Comparison of ENCODE assay signal across 1 cellular context in genomic region chr19:12035220-12036172, GRCh38.
A peak's percentile ranks its signal among the peaks of the same experiment; 100 is the strongest.
TF ChIP-seq lines count a peak whose summit lies in the region.

Gene ZNF433, minus strand, starts transcription at chr19:12035679. Its CDS starts 140 bp downstream, at chr19:12035539.

TF ChIP-seq in H1, 55 proteins besides CTCF, POLR2A, EP300 and RAD21 (continued from another document):
- 0 out of 2 replicates have a peak, but pooled peaks have one; percentile 16 for TF ChIP-seq MAX (IDR thresholded peaks at IDR 0.05)
- TF ChIP-seq SIN3A (conservative IDR thresholded peaks at IDR 0.05 in 1 of 2, IDR thresholded peaks at IDR 0.05 in 1 of 2; ENCODE audit: low read depth in 1 of 2, low read length in 2 of 2): peak; percentile 18 to 19; a peak in 2 of 4 replicates
- TF ChIP-seq ATF2 (IDR thresholded peaks at IDR 0.05; ENCODE audit: low read length): no peak
- peak; percentile 48 for TF ChIP-seq POLR2AphosphoS5 (IDR thresholded peaks at IDR 0.05; ENCODE audit: low read depth, low read length)
- no peak for TF ChIP-seq JUND (IDR thresholded peaks at IDR 0.05; ENCODE audit: low read length)
- peak; percentile 65; the same call in 1 of the 2 replicates for TF ChIP-seq SP4 (IDR thresholded peaks at IDR 0.05; ENCODE audit: low read length)
- peak; percentile 33 for TF ChIP-seq TAF7 (optimal IDR thresholded peaks at IDR 0.05; ENCODE audit: borderline replicate concordance, low read depth, low read length)
- no peak for TF ChIP-seq CHD7 (IDR thresholded peaks at IDR 0.05; ENCODE audit: insufficient replicate concordance, low read length)
- TF ChIP-seq KDM4A (IDR thresholded peaks at IDR 0.05; ENCODE audit: low read depth, low read length, severe bottlenecking): peak; percentile 71
- peak; percentile 90 for TF ChIP-seq SP1 (IDR thresholded peaks at IDR 0.05; ENCODE audit: low read depth, low read length)
- TF ChIP-seq RBBP5 (IDR thresholded peaks at IDR 0.05; ENCODE audit: borderline replicate concordance, low read depth, low read length): peak; percentile 93
- TF ChIP-seq SIX5 (IDR thresholded peaks at IDR 0.05; ENCODE audit: low read depth, low read length): no peak
- TF ChIP-seq FOSL1 (IDR thresholded peaks at IDR 0.05; ENCODE audit: insufficient read depth, low read depth, low read length): no peak
- TF ChIP-seq NANOG (IDR thresholded peaks at IDR 0.05; ENCODE audit: insufficient read depth, low read depth, low read length, poor library complexity, severe bottlenecking): peak; percentile 21
- no peak for TF ChIP-seq CHD2 (IDR thresholded peaks at IDR 0.05; ENCODE audit: low read length)
- no peak for TF ChIP-seq SUZ12 (IDR thresholded peaks at IDR 0.05; ENCODE audit: low read length)
- peak; percentile 50; the same call in 1 of the 2 replicates for TF ChIP-seq TCF12 (IDR thresholded peaks at IDR 0.05; ENCODE audit: low read depth, low read length)
- no peak for TF ChIP-seq YY1 (IDR thresholded peaks at IDR 0.05; ENCODE audit: low read depth, low read length)
- 0 out of 2 replicates have a peak, but pooled peaks have one; percentile 41 for TF ChIP-seq E2F6 (IDR thresholded peaks at IDR 0.05)
- no peak for TF ChIP-seq KDM5A (IDR thresholded peaks at IDR 0.05; ENCODE audit: low read length)
- TF ChIP-seq NRF1 (IDR thresholded peaks at IDR 0.05; ENCODE audit: low read depth, low read length): no peak
- TF ChIP-seq GTF2F1 (IDR thresholded peaks at IDR 0.05; ENCODE audit: borderline replicate concordance, low read depth, low read length): no peak
- TF ChIP-seq ZNF274 (IDR thresholded peaks at IDR 0.05; ENCODE audit: borderline replicate concordance, extremely low read depth, low read length): no peak
- TF ChIP-seq GABPA (IDR thresholded peaks at IDR 0.05; ENCODE audit: borderline replicate concordance, insufficient read depth, low read length): no peak
- no peak for TF ChIP-seq HDAC6 (IDR thresholded peaks at IDR 0.05; ENCODE audit: low read depth, low read length)
- TF ChIP-seq TBP (IDR thresholded peaks at IDR 0.05; ENCODE audit: low read depth, low read length): peak; percentile 55; the same call in 1 of the 2 replicates
- no peak for TF ChIP-seq SAP30 (IDR thresholded peaks at IDR 0.05; ENCODE audit: insufficient read depth, insufficient replicate concordance, low read length)
- no peak for TF ChIP-seq EZH2 (IDR thresholded peaks at IDR 0.05; ENCODE audit: low read depth, low read length, severe bottlenecking)
- no peak for TF ChIP-seq MAFK (IDR thresholded peaks at IDR 0.05; ENCODE audit: low read depth, low read length)
- peak in 1 of 2 experiments; percentile 10 for TF ChIP-seq BCL11A (IDR thresholded peaks at IDR 0.05; ENCODE audit: low read depth in 2 of 2, low read length in 2 of 2)
- TF ChIP-seq JUN (IDR thresholded peaks at IDR 0.05; ENCODE audit: low read depth, low read length): no peak
- TF ChIP-seq SRF (IDR thresholded peaks at IDR 0.05; ENCODE audit: low read depth, low read length): no peak
- no peak for TF ChIP-seq RNF2 (IDR thresholded peaks at IDR 0.05; ENCODE audit: borderline replicate concordance, low read depth, low read length, missing control alignments, poor library complexity, severe bottlenecking)
- no peak for TF ChIP-seq CBX5 (IDR thresholded peaks at IDR 0.05; ENCODE audit: low read depth, low read length)
- no peak for TF ChIP-seq CHD1 (IDR thresholded peaks at IDR 0.05; ENCODE audit: low read depth, low read length)
- TF ChIP-seq BACH1 (IDR thresholded peaks at IDR 0.05; ENCODE audit: low read length): no peak
- TF ChIP-seq SIRT6 (IDR thresholded peaks at IDR 0.05; ENCODE audit: low read length): no peak
